ENCODE assay signal across 9 cellular contexts in genomic region chr10:17396004-17396403, GRCh38. TPM values are rescaled to one million over a fixed set of nuclear protein-coding genes. Genes with fewer than 3 reads are reported as not detected.
"Had no signal": no experiment of that assay in that cellular context is flagged by ENCODE, and none has a peak within 500 bp of the region (broad histone marks: within the 10 kb centered on the region; RNA-seq: fewer than 3 reads in every experiment).

No MANE protein-coding gene starts in this region.

- H3K4me1 ChIP-seq: HAP-1 had no signal

- H3K9me3 ChIP-seq: HAP-1 had no signal

- H2AFZ ChIP-seq: GM23248, GM23338 had no signal

- H3K4me2 ChIP-seq: GM23338 had no signal

- H3K9ac ChIP-seq: GM23248 had no signal

- H3K36me3 ChIP-seq: HAP-1 had no signal

- DNase-seq: GM23248, GOT3, H7, H9, HCEC 1CT, HFFc6 had no signal

- H3K4me3 ChIP-seq: GM23248, GM23338, HAP-1 had no signal

- H3K27ac ChIP-seq: GM23248 had no signal

RNA-seq across cellular contexts. Expression of gene ST8SIA6, which starts 58.4 kb away (rescaled TPM):
- total RNA-seq: GM23248, H4, HFFc6 had no signal
- polyA plus RNA-seq: GM23248 had no signal
